In the genomic region with DNA sequence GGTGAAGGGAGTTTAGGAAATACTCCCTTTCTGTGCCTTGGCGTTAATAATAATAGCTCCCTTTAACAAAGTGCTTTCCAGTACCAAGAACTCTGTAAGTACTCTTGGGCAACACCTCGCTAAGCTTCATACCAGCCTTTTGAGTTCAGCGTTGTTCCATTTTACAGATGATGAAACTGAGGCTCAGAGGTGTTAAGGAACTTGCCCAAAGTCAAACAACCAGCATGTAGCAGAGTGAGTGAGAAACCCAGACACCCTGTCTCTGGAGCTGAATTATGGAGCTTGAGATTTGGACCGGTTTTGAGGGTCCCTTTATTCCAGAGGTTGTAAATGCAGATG, we compare ENCODE assay signal across 9 cellular contexts. TPM values are rescaled to one million over a fixed set of nuclear protein-coding genes. Genes with fewer than 3 reads are reported as not detected.
A peak's percentile ranks its signal among the peaks of the same experiment; 100 is the strongest.
DNase-seq lines count a peak whose midpoint lies in the region; ATAC-seq, FAIRE-seq and TF ChIP-seq lines count a peak whose summit lies in the region.
"Had no signal": no experiment of that assay in that cellular context is flagged by ENCODE, and none has a peak within 500 bp of the region (broad histone marks: within the 10 kb centered on the region; RNA-seq: fewer than 3 reads in every experiment).

No MANE protein-coding gene starts in this region.

- no peak for DNase-seq in activated CD4-positive, alpha-beta T cell treated with anti-CD3 and anti-CD28 coated beads, Interleukin-2, amount 10 ng/mL, durations not matched to agents 7 days and 5 days
- DNase-seq in activated CD4-positive, alpha-beta T cell treated with anti-CD3 and anti-CD28 coated beads, Interleukin-2, amount 50 U/mL, for 48 hours, result no peak
- DNase-seq in adipocyte (ENCODE audit: low read depth) (no peak), HepG2 (ENCODE audit: low spot score) (no peak), NCI-H1105 (lab: John Stamatoyannopoulos, UW) (no peak)

- H3K4me1 Mint-ChIP-seq in activated CD4-positive, alpha-beta T cell treated with anti-CD3 and anti-CD28 coated beads, Interleukin-2, amount 10 ng/mL, durations not matched to agents 7 days and 5 days, result peaks cover 39% of the 10 kb centered on the region

- TSS peak; percentile 87 for BruUV-seq in HepG2 (replicated peaks; lab: Mats Ljungman, UMichigan)

- H3K36me3 ChIP-seq in adipocyte (ENCODE audit: control insufficient read depth, insufficient read depth, low read length, severe bottlenecking), result peaks cover under 1% of the 10 kb centered on the region
- H3K36me3 ChIP-seq in HepG2 (replicated peaks in 1 of 2; ENCODE audit: control insufficient read depth in 1 of 2, insufficient read depth in 2 of 2, low read length in 2 of 2), result peaks cover 1 to 6% of the 10 kb centered on the region in 2 experiments; a peak in 4 of 5 replicates
- H3K36me3 ChIP-seq in thymus (ENCODE audit: control insufficient read depth, insufficient read depth), result peaks cover under 1% of the 10 kb centered on the region

- no peak for FAIRE-seq in HepG2 (lab: Jason Lieb, UNC)
- FAIRE-seq: colon had no signal

- no peak for TF ChIP-seq CTCF in HepG2 (CRISPR knock-in tag; IDR thresholded peaks at IDR 0.05)

- H3K9me3 ChIP-seq in adipocyte (ENCODE audit: control insufficient read depth, low read length), result no peaks in the 10 kb centered on the region
- no peaks in the 10 kb centered on the region for H3K9me3 ChIP-seq in HepG2 (ENCODE audit: low read length)
- H3K9me3 ChIP-seq in thymus (ENCODE audit: control insufficient read depth), result no peaks in the 10 kb centered on the region

- no peak for TF ChIP-seq POLR2A in HepG2 (IDR thresholded peaks at IDR 0.05; ENCODE audit: insufficient read depth in 1 of 2, low read depth in 2 of 2, low read length in 2 of 2)

- peaks cover 13% of the 10 kb centered on the region for H4K20me1 ChIP-seq in HepG2 (ENCODE audit: insufficient read depth, low read length)

- H3K36me3 Mint-ChIP-seq in activated CD4-positive, alpha-beta T cell treated with anti-CD3 and anti-CD28 coated beads, Interleukin-2, amount 10 ng/mL, durations not matched to agents 7 days and 5 days (ENCODE audit: low read depth), result no peaks in the 10 kb centered on the region

- peak overlapping the region; percentile 73 for H3K4me2 ChIP-seq in HepG2 (ENCODE audit: low read depth, low read length)

- POLR2A ChIA-PET in activated CD4-positive, alpha-beta T cell treated with anti-CD3 and anti-CD28 coated beads, Interleukin-2, amount 10 ng/mL, durations not matched to agents 7 days and 5 days (lab: Charles Lee), result no interaction called here
- POLR2A ChIA-PET in HepG2 (lab: Yijun Ruan, JAX), result interaction anchor here (1.1 to 1.9 kb wide), 9 partner anchors 9 to 347 kb away, joined by 3 to 36 read pairs (median 5); a partner anchor contains a TSS

- peak overlapping the region; percentile 64 for H3K27ac ChIP-seq in HepG2 (ENCODE audit: extremely low read length, insufficient read depth, low read length)
- H3K27ac ChIP-seq in thymus (ENCODE audit: low read depth), result no peak overlapping the region

- peaks cover 36% of the 10 kb centered on the region for H3K79me2 ChIP-seq in HepG2 (ENCODE audit: insufficient read depth, low read length)

- H3K4me3 ChIP-seq in adipocyte (ENCODE audit: low read length), result peak overlapping the region; percentile 93
- H3K4me3 ChIP-seq in HepG2 (replicated peaks in 1 of 3; ENCODE audit: insufficient read depth in 1 of 3, low read depth in 2 of 3, low read length in 3 of 3), result peak overlapping the region; percentile 85 to 98 (median 93)
- peak overlapping the region; percentile 77 for H3K4me3 ChIP-seq in thymus (ENCODE audit: low read length)

- H3K4me1 ChIP-seq in adipocyte (ENCODE audit: control insufficient read depth, insufficient read depth, low read length) (peaks cover 35% of the 10 kb centered on the region), HepG2 (ENCODE audit: insufficient read depth, low read length) (peaks cover 34% of the 10 kb centered on the region), thymus (ENCODE audit: control insufficient read depth, insufficient read depth, low read length) (peaks cover 14% of the 10 kb centered on the region)

- H3K9me3 Mint-ChIP-seq in activated CD4-positive, alpha-beta T cell treated with anti-CD3 and anti-CD28 coated beads, Interleukin-2, amount 10 ng/mL, durations not matched to agents 7 days and 5 days, result no peaks in the 10 kb centered on the region

- CTCF ChIA-PET in activated CD4-positive, alpha-beta T cell treated with anti-CD3 and anti-CD28 coated beads, Interleukin-2, amount 10 ng/mL, durations not matched to agents 7 days and 5 days (lab: Charles Lee), result interaction anchor here (0.6 to 2.2 kb wide), 4 partner anchors 10 to 520 kb away, joined by 3 to 9 read pairs (median 4); no protein-coding TSS in a partner anchor
- CTCF ChIA-PET in HepG2 (lab: Yijun Ruan, JAX; ENCODE audit: low intra/inter-chr PET ratio, low total read pairs), result no interaction called here

- WGBS in HepG2 (ENCODE audit: low lambda C conversion rate), result 13% methylated on average over 4 of the region's 4 CpGs
- WGBS in thymus, result 54% methylated on average over 4 of the region's 4 CpGs

- peak overlapping the region; percentile 99 for H3K4me3 Mint-ChIP-seq in activated CD4-positive, alpha-beta T cell treated with anti-CD3 and anti-CD28 coated beads, Interleukin-2, amount 10 ng/mL, durations not matched to agents 7 days and 5 days

- no peaks in the 10 kb centered on the region for H3K27me3 Mint-ChIP-seq in activated CD4-positive, alpha-beta T cell treated with anti-CD3 and anti-CD28 coated beads, Interleukin-2, amount 10 ng/mL, durations not matched to agents 7 days and 5 days

- H3K27me3 ChIP-seq in adipocyte (replicated peaks; ENCODE audit: control insufficient read depth, insufficient read depth, low read length) (no peaks in the 10 kb centered on the region), HepG2 (ENCODE audit: control insufficient read depth in 1 of 2, insufficient read depth in 2 of 2, low read length in 2 of 2) (no peaks in the 10 kb centered on the region; a peak in 1 of 5 replicates), thymus (ENCODE audit: control insufficient read depth, insufficient read depth) (no peaks in the 10 kb centered on the region)

- intact Hi-C loops in HepG2 (cut with micrococcal nuclease; ENCODE audit: unreplicated experiment), result loop anchor here (2.0 kb wide), 1 partner anchor 28 kb away; no protein-coding TSS in a partner anchor

- in situ Hi-C loops in HepG2 (cut with HindIII; ENCODE audit: extremely low pct_ligation_motif_present, low pct_unique_long_range_greater_than_20kb), result no loop called here

- TF ChIP-seq EP300 in HepG2 (IDR thresholded peaks at IDR 0.05; ENCODE audit: low read depth in 2 of 2, low read length in 2 of 2) (no peak), HepG2 (CRISPR knock-in tag; IDR thresholded peaks at IDR 0.05; ENCODE audit: borderline replicate concordance) (no peak)

- ATAC-seq in HepG2 (no peak), GM18909 (IDR thresholded peaks at IDR 0.05; ENCODE audit: poor library complexity, unreplicated experiment) (no peak), HG03342 (IDR thresholded peaks at IDR 0.05; ENCODE audit: unreplicated experiment) (no peak)

- no peak for TF ChIP-seq RAD21 in HepG2 (CRISPR knock-in tag; IDR thresholded peaks at IDR 0.05)

- no peak overlapping the region for H2AFZ ChIP-seq in HepG2 (ENCODE audit: low read length)

- peak overlapping the region; percentile 87 for H3K9ac ChIP-seq in adipocyte (ENCODE audit: low read length)
- peak overlapping the region; percentile 87 for H3K9ac ChIP-seq in HepG2 (ENCODE audit: insufficient read depth, low read depth, low read length)

- H3K27ac Mint-ChIP-seq in activated CD4-positive, alpha-beta T cell treated with anti-CD3 and anti-CD28 coated beads, Interleukin-2, amount 10 ng/mL, durations not matched to agents 7 days and 5 days, result peak overlapping the region; percentile 90

RNA-seq across cellular contexts. Expression of a gene that starts 0.6 kb away (rescaled TPM):
- total RNA-seq in activated CD4-positive, alpha-beta T cell treated with anti-CD3 and anti-CD28 coated beads, Interleukin-2, amount 10 ng/mL, durations not matched to agents 7 days and 5 days, result 10 to 100 TPM; 17.1 to 18.7 TPM
- 11.8 and 12.0 TPM in 2 replicates for total RNA-seq in HepG2 (2016; rRNA removed; fragmentation: Illumina TruSeq; extraction: Trizol)
- 1.4 and 2.9 TPM in 2 replicates for total RNA-seq in HepG2 (2016; cell fraction: cytosol; rRNA removed; fragmentation: Illumina TruSeq; extraction: Trizol; ENCODE audit: low read depth)
- 11.9 and 13.3 TPM in 2 replicates for total RNA-seq in HepG2 (2016; cell fraction: insoluble cytoplasmic fraction; rRNA removed; fragmentation: Illumina TruSeq; extraction: Trizol)
- total RNA-seq in HepG2 (2016; cell fraction: membrane; rRNA removed; fragmentation: Illumina TruSeq; extraction: Trizol), result 3.3 and 4.4 TPM in 2 replicates
- total RNA-seq in HepG2 (2016; cell fraction: nucleus; rRNA removed; fragmentation: Illumina TruSeq; extraction: Trizol), result 19.2 and 23.9 TPM in 2 replicates
- polyA plus RNA-seq in HepG2 (2011; rRNA removed) (9.7 and 13.1 TPM in 2 replicates), thymus (10.4 TPM)
- 4.9 and 5.9 TPM in 2 replicates for polyA plus RNA-seq in HepG2 (2011; cell fraction: cytosol; rRNA removed)
- polyA plus RNA-seq in HepG2 (2011; cell fraction: nucleus; rRNA removed), result 69.4 and 79.1 TPM in 2 replicates
- polyA plus RNA-seq in HepG2 (2012), result 7.3 and 9.1 TPM in 2 replicates
- polyA plus RNA-seq in HepG2 (2016; cell fraction: cytosol; fragmentation: Illumina TruSeq; extraction: Trizol; ENCODE audit: low read depth), result 0.67 and 0.72 TPM in 2 replicates
- 5.8 and 8.3 TPM in 2 replicates for polyA plus RNA-seq in HepG2 (2016; cell fraction: insoluble cytoplasmic fraction; fragmentation: Illumina TruSeq; extraction: Trizol; ENCODE audit: low read depth)
- 0.84 and 1.0 TPM in 2 replicates for polyA plus RNA-seq in HepG2 (2016; cell fraction: membrane; fragmentation: Illumina TruSeq; extraction: Trizol; ENCODE audit: low read depth)
- 26.4 and 32.6 TPM in 2 replicates for polyA plus RNA-seq in HepG2 (2016; cell fraction: nucleus; fragmentation: Illumina TruSeq; extraction: Trizol; ENCODE audit: insufficient read depth, low read depth)
- polyA minus RNA-seq in HepG2 (2011; rRNA and poly(A)+ RNA removed; ENCODE audit: low replicate concordance), result 14.8 and 27.4 TPM in 2 replicates
- polyA minus RNA-seq in HepG2 (2011; cell fraction: cytosol; rRNA and poly(A)+ RNA removed), result 5.6 and 7.6 TPM in 2 replicates
- polyA minus RNA-seq in HepG2 (2011; cell fraction: nucleus; rRNA and poly(A)+ RNA removed), result 46.9 and 47.9 TPM in 2 replicates

RNA-seq across cellular contexts. Expression of a gene that starts 0.8 kb away (rescaled TPM):
- 10 to 100 TPM; 51.9 to 52.9 TPM for total RNA-seq in activated CD4-positive, alpha-beta T cell treated with anti-CD3 and anti-CD28 coated beads, Interleukin-2, amount 10 ng/mL, durations not matched to agents 7 days and 5 days
- total RNA-seq in HepG2 (2016; rRNA removed; fragmentation: Illumina TruSeq; extraction: Trizol), result 44.9 and 72.7 TPM in 2 replicates
- 15.7 and 16.0 TPM in 2 replicates for total RNA-seq in HepG2 (2016; cell fraction: cytosol; rRNA removed; fragmentation: Illumina TruSeq; extraction: Trizol; ENCODE audit: low read depth)
- total RNA-seq in HepG2 (2016; cell fraction: insoluble cytoplasmic fraction; rRNA removed; fragmentation: Illumina TruSeq; extraction: Trizol), result 34.4 and 74.8 TPM in 2 replicates
- 23.3 and 26.6 TPM in 2 replicates for total RNA-seq in HepG2 (2016; cell fraction: membrane; rRNA removed; fragmentation: Illumina TruSeq; extraction: Trizol)
- 94.4 and 99.1 TPM in 2 replicates for total RNA-seq in HepG2 (2016; cell fraction: nucleus; rRNA removed; fragmentation: Illumina TruSeq; extraction: Trizol)
- polyA plus RNA-seq in HepG2 (2011; rRNA removed), result 29.2 and 36.7 TPM in 2 replicates
- 23.4 and 32.3 TPM in 2 replicates for polyA plus RNA-seq in HepG2 (2011; cell fraction: cytosol; rRNA removed)
- polyA plus RNA-seq in HepG2 (2011; cell fraction: nucleus; rRNA removed), result 116 and 121 TPM in 2 replicates
- 36.5 and 37.3 TPM in 2 replicates for polyA plus RNA-seq in HepG2 (2012)
- 7.7 TPM in 2 replicates for polyA plus RNA-seq in HepG2 (2016; cell fraction: cytosol; fragmentation: Illumina TruSeq; extraction: Trizol; ENCODE audit: low read depth)
- polyA plus RNA-seq in HepG2 (2016; cell fraction: insoluble cytoplasmic fraction; fragmentation: Illumina TruSeq; extraction: Trizol; ENCODE audit: low read depth), result 36.4 and 43.1 TPM in 2 replicates
- 12.2 and 12.6 TPM in 2 replicates for polyA plus RNA-seq in HepG2 (2016; cell fraction: membrane; fragmentation: Illumina TruSeq; extraction: Trizol; ENCODE audit: low read depth)
- 147 and 157 TPM in 2 replicates for polyA plus RNA-seq in HepG2 (2016; cell fraction: nucleus; fragmentation: Illumina TruSeq; extraction: Trizol; ENCODE audit: insufficient read depth, low read depth)
- 64.4 and 114 TPM in 2 replicates for polyA minus RNA-seq in HepG2 (2011; rRNA and poly(A)+ RNA removed; ENCODE audit: low replicate concordance)
- polyA minus RNA-seq in HepG2 (2011; cell fraction: cytosol; rRNA and poly(A)+ RNA removed), result 73.8 and 74.4 TPM in 2 replicates
- polyA minus RNA-seq in HepG2 (2011; cell fraction: nucleus; rRNA and poly(A)+ RNA removed), result 75.6 and 96.5 TPM in 2 replicates
- polyA plus RNA-seq in thymus, result 81.0 TPM
